ENCODE assay signal across 8 cellular contexts in the genomic region with DNA sequence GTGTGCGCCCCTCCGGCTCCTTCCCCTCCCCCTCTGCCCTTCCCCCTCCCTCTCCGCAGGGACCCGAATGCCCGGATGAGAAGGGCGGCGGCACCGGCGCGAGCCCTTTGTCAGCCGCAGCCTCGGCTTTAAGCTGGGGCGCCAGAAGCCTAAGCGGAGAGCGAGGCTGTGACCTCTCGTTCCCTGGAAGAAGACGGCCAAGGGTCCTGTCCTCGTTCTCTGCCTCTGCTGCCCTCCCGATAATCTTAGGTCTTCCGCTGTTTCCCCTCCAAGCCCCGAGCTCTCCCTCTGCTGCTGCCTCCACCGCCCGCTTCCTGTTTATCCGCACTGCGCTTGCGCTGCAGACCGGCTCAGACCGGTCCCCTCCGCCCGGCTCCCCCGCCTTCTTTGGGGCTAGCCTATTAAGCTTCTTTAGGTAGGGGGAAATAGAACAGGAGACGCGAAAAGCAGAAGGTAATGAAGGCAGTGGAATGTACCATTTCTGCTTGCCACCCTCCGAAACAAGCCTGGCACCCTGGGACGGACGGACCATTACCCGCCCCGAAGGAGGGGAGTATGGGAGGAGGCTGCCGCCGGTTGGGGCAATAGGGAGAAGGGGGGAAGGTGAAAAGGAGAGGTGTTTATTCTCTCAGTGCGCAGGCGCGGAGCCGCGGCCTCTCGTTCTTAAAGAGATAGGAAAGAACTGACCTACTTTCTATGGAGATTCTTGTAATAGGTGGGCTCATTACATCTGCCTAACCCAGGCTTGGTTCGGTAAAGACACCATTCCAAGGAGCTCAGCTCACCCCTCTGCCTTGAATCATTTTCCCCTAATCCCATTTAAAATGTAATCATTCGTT. TPM values are rescaled to one million over a fixed set of nuclear protein-coding genes. Genes with fewer than 3 reads are reported as not detected.
DNase-seq lines count a peak whose midpoint lies in the region; ATAC-seq, FAIRE-seq and TF ChIP-seq lines count a peak whose summit lies in the region.

TSS of gene OGA (minus strand) at position 326 of the 839 bp plus-strand sequence. CDS start 422 bp downstream, outside the sequence.

- peak within 1 kb of the TSS; percentile 88 for H3K4me3 Mint-ChIP-seq in WTC11

- peak within 1 kb of the TSS; percentile 98 for H3K27ac Mint-ChIP-seq in WTC11

- H3K27ac ChIP-seq in AG04450 (ENCODE audit: low read depth, low read length) (peak within 1 kb of the TSS; percentile 90), small intestine (ENCODE audit: low read depth in 1 of 2, low read length in 1 of 2) (peak within 1 kb of the TSS; percentile 85 to 98)

- no peaks in the 10 kb centered on the region for H3K9me3 Mint-ChIP-seq in WTC11

- peaks cover 3 to 5% of the 10 kb centered on the region in 2 donors for H3K4me1 ChIP-seq in small intestine (ENCODE audit: control insufficient read depth in 2 of 2, insufficient read depth in 1 of 2, low read depth in 1 of 2, low read length in 1 of 2)

- TF ChIP-seq CTCF in AG04450 (IDR thresholded peaks at IDR 0.05; ENCODE audit: low read depth, low read length) (no peak), WTC11 (IDR thresholded peaks at IDR 0.05) (no peak), cardiac fibroblast (IDR thresholded peaks at IDR 0.05; ENCODE audit: low read depth, low read length) (no peak)

- H3K36me3 Mint-ChIP-seq in WTC11 = peaks cover 2% of the 10 kb centered on the region; the same call in 1 of the 2 replicates

- H3K27me3 Mint-ChIP-seq in WTC11 (ENCODE audit: low read depth) = no peaks in the 10 kb centered on the region

- no peaks in the 10 kb centered on the region for H3K36me3 ChIP-seq in small intestine (ENCODE audit: control insufficient read depth in 2 of 2, insufficient read depth in 2 of 2, low read length in 2 of 2)

- peak; percentile 100 for DNase-seq in AG04450 (ENCODE audit: low read depth, low spot score)
- DNase-seq in NCI-H226 = peak; percentile 99
- peak; percentile 98 for DNase-seq in WTC11 (ENCODE audit: low spot score)
- peak; percentile 100 for DNase-seq in cardiac fibroblast (ENCODE audit: low read depth in 2 of 2)
- peak; percentile 94 for DNase-seq in iPS-NIHi11 (ENCODE audit: low spot score)
- DNase-seq in small intestine = peak; percentile 100

- no peaks in the 10 kb centered on the region for H3K27me3 ChIP-seq in AG04450 (ENCODE audit: control insufficient read depth, insufficient read depth, low read length)
- H3K27me3 ChIP-seq in small intestine (ENCODE audit: control insufficient read depth in 2 of 2, insufficient read depth in 2 of 2, low read length in 2 of 2) = no peaks in the 10 kb centered on the region

- no peaks in the 10 kb centered on the region; the same call in 1 of the 2 replicates for H3K9me3 ChIP-seq in AG04450 (ENCODE audit: control insufficient read depth, insufficient read depth, low read length)
- H3K9me3 ChIP-seq in small intestine (ENCODE audit: control insufficient read depth, low read depth) = no peaks in the 10 kb centered on the region

- CTCF ChIA-PET in AG04450 (lab: Charles Lee) = interaction anchor here (0.6 to 2.9 kb wide), 7 partner anchors 17 to 759 kb away, joined by 3 to 19 read pairs (median 6); no protein-coding TSS in a partner anchor
- CTCF ChIA-PET in WTC11 (lab: Charles Lee) = interaction anchor here (0.7 to 8.4 kb wide), 16 partner anchors 11 to 517 kb away, joined by 3 to 89 read pairs (median 8); partner anchors contain the start of genes KCNIP2 and NPM3

- H3K4me3 ChIP-seq in AG04450 (ENCODE audit: low read depth, low read length) = peak within 1 kb of the TSS; percentile 98
- peak within 1 kb of the TSS; percentile 95 to 99 for H3K4me3 ChIP-seq in cardiac fibroblast (replicated peaks in 1 of 2; ENCODE audit: low read depth in 2 of 2, low read length in 2 of 2)
- peak within 1 kb of the TSS; percentile 84 to 99 for H3K4me3 ChIP-seq in small intestine (ENCODE audit: low read depth in 1 of 2, low read length in 2 of 2)

- peaks cover 25% of the 10 kb centered on the region for H3K4me1 Mint-ChIP-seq in WTC11

- ATAC-seq in GM18909 (IDR thresholded peaks at IDR 0.05; ENCODE audit: poor library complexity, unreplicated experiment) = peak; percentile 91
- peak; percentile 89 for ATAC-seq in HG03175 (IDR thresholded peaks at IDR 0.05; ENCODE audit: unreplicated experiment)
- peak; percentile 91 for ATAC-seq in WTC11

- POLR2A ChIA-PET in AG04450 (lab: Yijun Ruan, JAX) (interaction anchor here (0.6 to 2.0 kb wide), 20 partner anchors 9 to 1579 kb away, joined by 3 to 17 read pairs (median 4); partner anchors contain the start of genes ARMH3, DPCD, HPS6 and NPM3), WTC11 (lab: Charles Lee) (interaction anchor here (0.5 to 3.2 kb wide), 23 partner anchors 10 to 1177 kb away, joined by 3 to 34 read pairs (median 5); partner anchors contain the start of genes ARMH3, DPCD, KCNIP2 and NPM3)

- 0 to 1% (median 0%) methylated on average over 47 to 48 of the region's 48 CpGs for WGBS in small intestine, 3 donors

- FAIRE-seq in small intestine (lab: Jason Lieb, UNC) = no peak

TF ChIP-seq in WTC11, 78 proteins besides CTCF, POLR2A, EP300 and RAD21 (continues in another document):
- TF ChIP-seq, protein P1, sequence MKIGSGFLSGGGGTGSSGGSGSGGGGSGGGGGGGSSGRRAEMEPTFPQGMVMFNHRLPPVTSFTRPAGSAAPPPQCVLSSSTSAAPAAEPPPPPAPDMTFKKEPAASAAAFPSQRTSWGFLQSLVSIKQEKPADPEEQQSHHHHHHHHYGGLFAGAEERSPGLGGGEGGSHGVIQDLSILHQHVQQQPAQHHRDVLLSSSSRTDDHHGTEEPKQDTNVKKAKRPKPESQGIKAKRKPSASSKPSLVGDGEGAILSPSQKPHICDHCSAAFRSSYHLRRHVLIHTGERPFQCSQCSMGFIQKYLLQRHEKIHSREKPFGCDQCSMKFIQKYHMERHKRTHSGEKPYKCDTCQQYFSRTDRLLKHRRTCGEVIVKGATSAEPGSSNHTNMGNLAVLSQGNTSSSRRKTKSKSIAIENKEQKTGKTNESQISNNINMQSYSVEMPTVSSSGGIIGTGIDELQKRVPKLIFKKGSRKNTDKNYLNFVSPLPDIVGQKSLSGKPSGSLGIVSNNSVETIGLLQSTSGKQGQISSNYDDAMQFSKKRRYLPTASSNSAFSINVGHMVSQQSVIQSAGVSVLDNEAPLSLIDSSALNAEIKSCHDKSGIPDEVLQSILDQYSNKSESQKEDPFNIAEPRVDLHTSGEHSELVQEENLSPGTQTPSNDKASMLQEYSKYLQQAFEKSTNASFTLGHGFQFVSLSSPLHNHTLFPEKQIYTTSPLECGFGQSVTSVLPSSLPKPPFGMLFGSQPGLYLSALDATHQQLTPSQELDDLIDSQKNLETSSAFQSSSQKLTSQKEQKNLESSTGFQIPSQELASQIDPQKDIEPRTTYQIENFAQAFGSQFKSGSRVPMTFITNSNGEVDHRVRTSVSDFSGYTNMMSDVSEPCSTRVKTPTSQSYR (CRISPR knock-in tag; IDR thresholded peaks at IDR 0.05) = peak; percentile 98; the same call in 1 of the 2 replicates
- TF ChIP-seq TCF7 (CRISPR knock-in tag; IDR thresholded peaks at IDR 0.05; ENCODE audit: low read depth) = no peak
- peak; percentile 33; the same call in 1 of the 2 replicates for TF ChIP-seq HMGA2 (CRISPR knock-in tag; IDR thresholded peaks at IDR 0.05)
- peak; percentile 86 for TF ChIP-seq NFE2L1 (CRISPR knock-in tag; IDR thresholded peaks at IDR 0.05)
- peak; percentile 21; the same call in 1 of the 2 replicates for TF ChIP-seq NFATC4 (CRISPR knock-in tag; IDR thresholded peaks at IDR 0.05)
- TF ChIP-seq OVOL2 (CRISPR knock-in tag; IDR thresholded peaks at IDR 0.05; ENCODE audit: borderline replicate concordance) = no peak
- no peak for TF ChIP-seq ESRRA (CRISPR knock-in tag; IDR thresholded peaks at IDR 0.05; ENCODE audit: borderline replicate concordance)
- TF ChIP-seq ZNF416 (CRISPR knock-in tag; IDR thresholded peaks at IDR 0.05) = no peak
- no peak for TF ChIP-seq E2F4 (CRISPR knock-in tag; IDR thresholded peaks at IDR 0.05; ENCODE audit: borderline replicate concordance, low read depth)
- TF ChIP-seq ELF4 (CRISPR knock-in tag; IDR thresholded peaks at IDR 0.05; ENCODE audit: low read depth) = 0 out of 2 replicates have a peak, but pooled peaks have one; percentile 47
- no peak for TF ChIP-seq RORB (CRISPR knock-in tag; IDR thresholded peaks at IDR 0.05)
- TF ChIP-seq ZNF423 (CRISPR knock-in tag; IDR thresholded peaks at IDR 0.05) = no peak
- no peak for TF ChIP-seq CDX4 (CRISPR knock-in tag; IDR thresholded peaks at IDR 0.05; ENCODE audit: borderline replicate concordance)
- peak; percentile 55; the same call in 1 of the 2 replicates for TF ChIP-seq TEAD1 (CRISPR knock-in tag; IDR thresholded peaks at IDR 0.05)
- TF ChIP-seq, protein P2, sequence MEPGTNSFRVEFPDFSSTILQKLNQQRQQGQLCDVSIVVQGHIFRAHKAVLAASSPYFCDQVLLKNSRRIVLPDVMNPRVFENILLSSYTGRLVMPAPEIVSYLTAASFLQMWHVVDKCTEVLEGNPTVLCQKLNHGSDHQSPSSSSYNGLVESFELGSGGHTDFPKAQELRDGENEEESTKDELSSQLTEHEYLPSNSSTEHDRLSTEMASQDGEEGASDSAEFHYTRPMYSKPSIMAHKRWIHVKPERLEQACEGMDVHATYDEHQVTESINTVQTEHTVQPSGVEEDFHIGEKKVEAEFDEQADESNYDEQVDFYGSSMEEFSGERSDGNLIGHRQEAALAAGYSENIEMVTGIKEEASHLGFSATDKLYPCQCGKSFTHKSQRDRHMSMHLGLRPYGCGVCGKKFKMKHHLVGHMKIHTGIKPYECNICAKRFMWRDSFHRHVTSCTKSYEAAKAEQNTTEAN (CRISPR knock-in tag; IDR thresholded peaks at IDR 0.05) = peak; percentile 92
- peak; percentile 16; the same call in 1 of the 2 replicates for TF ChIP-seq SMAD3 (CRISPR knock-in tag; IDR thresholded peaks at IDR 0.05; ENCODE audit: borderline replicate concordance)

RNA-seq across cellular contexts. Expression of gene OGA, which starts in this region (rescaled TPM):
- polyA plus RNA-seq in AG04450 (2011; rRNA removed) (71.9 and 82.6 TPM in 2 replicates), small intestine (10 to 100 TPM; 26.5 to 34.0 (median 28.5) TPM)
- 39.5 and 61.5 TPM in 2 replicates for polyA minus RNA-seq in AG04450 (2011; rRNA and poly(A)+ RNA removed)
- 110 to 111 TPM (median 110 TPM) in 3 replicates for total RNA-seq in WTC11 (2021)

Comparison
In these comparisons a context has a peak if more than half of its experiments do, and no peak if none do; other contexts are left out.
1. Peak in every context shown above with its lines: DNase-seq, ATAC-seq, H3K4me3 ChIP-seq and H3K27ac ChIP-seq.